Comparison of ENCODE assay signal across 10 cellular contexts in the genomic region with DNA sequence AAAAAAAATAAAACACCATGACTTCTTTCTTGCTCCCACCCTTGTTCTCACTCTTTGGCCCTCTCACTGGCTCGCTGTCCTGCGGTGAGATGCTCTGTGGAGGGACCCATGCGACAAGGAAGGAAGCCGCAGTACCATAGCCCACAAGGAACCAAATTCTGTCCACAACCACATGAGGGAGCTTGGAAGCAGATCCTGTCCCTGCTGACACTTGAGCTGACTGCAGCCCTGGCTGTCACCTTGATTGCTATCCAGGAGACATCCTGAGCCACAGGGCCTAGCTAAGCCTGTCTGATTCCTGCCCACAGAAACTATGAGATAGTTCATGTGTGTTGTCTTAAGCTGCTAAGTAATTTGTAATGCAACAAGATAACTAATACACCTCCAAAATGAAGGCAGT. TPM values are rescaled to one million over a fixed set of nuclear protein-coding genes. Genes with fewer than 3 reads are reported as not detected.
DNase-seq lines count a peak whose midpoint lies in the region; ATAC-seq and TF ChIP-seq lines count a peak whose summit lies in the region.
"Had no signal": no experiment of that assay in that cellular context is flagged by ENCODE, and none has a peak within 500 bp of the region (broad histone marks: within the 10 kb centered on the region; RNA-seq: fewer than 3 reads in every experiment).

No MANE protein-coding gene starts in this region.

- H3K4me3 ChIP-seq in H7 (ENCODE audit: insufficient read depth, low read depth, low read length), result no peak overlapping the region
- no peak overlapping the region for H3K4me3 ChIP-seq in heart right ventricle
- no peak overlapping the region for H3K4me3 ChIP-seq in thoracic aorta

- no peaks in the 10 kb centered on the region for H3K36me3 Mint-ChIP-seq in activated naive CD8-positive, alpha-beta T cell treated with anti-CD3 and anti-CD28 coated beads, Interleukin-2, amount 50 U/mL, for 24 hours (ENCODE audit: low read depth)

- no peaks in the 10 kb centered on the region for H3K36me3 ChIP-seq in H7 (replicated peaks; ENCODE audit: control insufficient read depth, insufficient read depth, low read length)
- H3K36me3 ChIP-seq in heart right ventricle, result no peaks in the 10 kb centered on the region
- H3K36me3 ChIP-seq in thoracic aorta, result no peaks in the 10 kb centered on the region

- H3K4me3 Mint-ChIP-seq in activated naive CD8-positive, alpha-beta T cell treated with anti-CD3 and anti-CD28 coated beads, Interleukin-2, amount 50 U/mL, for 24 hours, result no peak overlapping the region
- H3K4me3 Mint-ChIP-seq: stimulated activated naive CD8-positive, alpha-beta T cell treated with anti-CD3 and anti-CD28 coated beads, Interleukin-15, Interleukin-2, amounts not matched to agents 100 ng/mL and 50 ng/mL, for 24 hours had no signal

- in situ Hi-C loops in SK-MEL-5 (cut with HindIII; ENCODE audit: low pct_unique_long_range_greater_than_20kb, low sequenced_read_pairs), result no loop called here

- no peaks in the 10 kb centered on the region for H3K9me3 Mint-ChIP-seq in activated naive CD8-positive, alpha-beta T cell treated with anti-CD3 and anti-CD28 coated beads, Interleukin-2, amount 50 U/mL, for 24 hours
- H3K9me3 Mint-ChIP-seq: stimulated activated naive CD8-positive, alpha-beta T cell treated with anti-CD3 and anti-CD28 coated beads, Interleukin-15, Interleukin-2, amounts not matched to agents 100 ng/mL and 50 ng/mL, for 24 hours had no signal

- H3K27me3 ChIP-seq in H7 (ENCODE audit: control insufficient read depth, insufficient read depth, low read length), result peaks cover 8% of the 10 kb centered on the region
- peaks cover 0 to 6% (median 0%) of the 10 kb centered on the region in 7 donors for H3K27me3 ChIP-seq in heart right ventricle
- H3K27me3 ChIP-seq in thoracic aorta (replicated peaks; ENCODE audit: insufficient read depth), result no peaks in the 10 kb centered on the region

- peaks cover 14 to 30% (median 26%) of the 10 kb centered on the region in 9 donors for H3K4me1 ChIP-seq in heart right ventricle
- H3K4me1 ChIP-seq in thoracic aorta (ENCODE audit: control insufficient read depth in 1 of 2, low read depth in 2 of 2), result peaks cover 14 to 21% of the 10 kb centered on the region in 2 donors

- intact Hi-C loops in heart right ventricle (cut with DNase I), result loop anchor here (1.0 to 5.0 kb wide), 8 partner anchors 44 to 99 kb away; partner anchors contain the start of gene MT1X (in 1 of the 10)

- H3K4me1 Mint-ChIP-seq in activated naive CD8-positive, alpha-beta T cell treated with anti-CD3 and anti-CD28 coated beads, Interleukin-2, amount 50 U/mL, for 24 hours, result peaks cover 22% of the 10 kb centered on the region

- no peak overlapping the region for H3K27ac Mint-ChIP-seq in activated naive CD8-positive, alpha-beta T cell treated with anti-CD3 and anti-CD28 coated beads, Interleukin-2, amount 50 U/mL, for 24 hours
- H3K27ac Mint-ChIP-seq: stimulated activated naive CD8-positive, alpha-beta T cell treated with anti-CD3 and anti-CD28 coated beads, Interleukin-15, Interleukin-2, amounts not matched to agents 100 ng/mL and 50 ng/mL, for 24 hours had no signal

- H3K9me3 ChIP-seq in heart right ventricle (no peaks in the 10 kb centered on the region), thoracic aorta (no peaks in the 10 kb centered on the region)

- DNase-seq in COLO668 (lab: John Stamatoyannopoulos, UW; ENCODE audit: unreplicated experiment) (peak; percentile 17), H7 (peak; percentile 62), SK-MEL-5 (ENCODE audit: low read depth, low spot score) (peak; percentile 53), heart right ventricle (peak; percentile 37 to 65), thoracic aorta (ENCODE audit: low spot score) (no peak), SKM-1 (lab: John Stamatoyannopoulos, UW; ENCODE audit: unreplicated experiment) (no peak)
- DNase-seq in activated naive CD8-positive, alpha-beta T cell treated with anti-CD3 and anti-CD28 coated beads, Interleukin-2, amount 50 U/mL, for 24 hours, result no peak

- TF ChIP-seq CTCF in heart right ventricle (IDR thresholded peaks at IDR 0.05) (peak; percentile 36 to 75 (median 57)), thoracic aorta (IDR thresholded peaks at IDR 0.05) (peak; percentile 46)

- WGBS in heart right ventricle, 2 donors, result 32 to 38% methylated on average over 4 of the region's 4 CpGs

- H3K27ac ChIP-seq in heart right ventricle (peak overlapping the region in 2 of 10 donors; percentile 3 to 42), thoracic aorta (no peak overlapping the region)
- H3K27ac ChIP-seq: KMS-11 had no signal

- ATAC-seq in heart right ventricle, result peak in 4 of 8 donors; percentile 10 to 32 (median 15)
- ATAC-seq in thoracic aorta (ENCODE audit: insufficient number of reproducible peaks, low FRiP score, low read depth), result no peak
- ATAC-seq in HG02973 (IDR thresholded peaks at IDR 0.05; ENCODE audit: unreplicated experiment), result no peak
- no peak for ATAC-seq in activated naive CD8-positive, alpha-beta T cell treated with anti-CD3 and anti-CD28 coated beads, Interleukin-2, amount 50 U/mL, for 24 hours

- H3K27me3 Mint-ChIP-seq in activated naive CD8-positive, alpha-beta T cell treated with anti-CD3 and anti-CD28 coated beads, Interleukin-2, amount 50 U/mL, for 24 hours, result peaks cover 6% of the 10 kb centered on the region

RNA-seq across cellular contexts. Expression of gene MT2A, which starts 4.8 kb away (rescaled TPM):
- 31.9 and 36.9 TPM in 2 replicates for total RNA-seq in H7 (2014; rRNA removed; shearing (Covaris generic))
- 8.8 and 15.0 TPM in 2 replicates for total RNA-seq in SK-MEL-5 (2014; rRNA removed; shearing (Covaris generic))
- polyA plus RNA-seq in SK-MEL-5 (2015; cell fraction: cytosol; rRNA removed), result 14.6 and 29.9 TPM in 2 replicates
- polyA plus RNA-seq in SK-MEL-5 (2015; cell fraction: nucleus; rRNA removed), result 3.3 and 7.3 TPM in 2 replicates
- 100 to 1,000 TPM in 6 of 10 donors, 10 to 100 TPM in 4; 88.8 to 354 (median 109) TPM for total RNA-seq in heart right ventricle
- 100 to 1,000 TPM; 195 to 231 TPM for polyA plus RNA-seq in heart right ventricle
- 100 to 1,000 TPM; 107 to 185 TPM for total RNA-seq in thoracic aorta

RNA-seq across cellular contexts. Expression of gene MT3, which starts 14.3 kb away (rescaled TPM):
- total RNA-seq in H7 (2014; rRNA removed; shearing (Covaris generic)), result 0.31 TPM in 1 of 2 replicates, not detected in the other
- not detected in 2 replicates for total RNA-seq in SK-MEL-5 (2014; rRNA removed; shearing (Covaris generic))
- not detected in 2 replicates for polyA plus RNA-seq in SK-MEL-5 (2015; cell fraction: cytosol; rRNA removed)
- not detected in 2 replicates for polyA plus RNA-seq in SK-MEL-5 (2015; cell fraction: nucleus; rRNA removed)
- 10 to 100 TPM in 1 of 10 donors, 1 to 10 TPM in 9; 1.9 to 11.6 (median 4.1) TPM for total RNA-seq in heart right ventricle
- polyA plus RNA-seq in heart right ventricle, result 10 to 100 TPM in 1 of 2 donors, 1 to 10 TPM in 1; 4.4 to 29.8 TPM
- not detected for total RNA-seq in thoracic aorta

RNA-seq across cellular contexts. Expression of gene MT1E, which starts 22.0 kb away (rescaled TPM):
- total RNA-seq in H7 (2014; rRNA removed; shearing (Covaris generic)), result 22.3 and 35.8 TPM in 2 replicates
- total RNA-seq in SK-MEL-5 (2014; rRNA removed; shearing (Covaris generic)), result not detected in 2 replicates
- polyA plus RNA-seq in SK-MEL-5 (2015; cell fraction: cytosol; rRNA removed), result not detected in 2 replicates
- polyA plus RNA-seq in SK-MEL-5 (2015; cell fraction: nucleus; rRNA removed), result not detected in 2 replicates
- total RNA-seq in heart right ventricle (100 to 1,000 TPM in 5 of 10 donors, 10 to 100 TPM in 5; 83.3 to 164 (median 97.0) TPM), thoracic aorta (100 to 1,000 TPM; 106 to 214 TPM)
- polyA plus RNA-seq in heart right ventricle, result 100 to 1,000 TPM in 1 of 2 donors, 10 to 100 TPM in 1; 31.9 to 268 TPM

RNA-seq across cellular contexts. Expression of gene MT1M, which starts 28.9 kb away (rescaled TPM):
- 0.80 and 0.81 TPM in 2 replicates for total RNA-seq in H7 (2014; rRNA removed; shearing (Covaris generic))
- total RNA-seq in SK-MEL-5 (2014; rRNA removed; shearing (Covaris generic)), result not detected in 2 replicates
- polyA plus RNA-seq in SK-MEL-5 (2015; cell fraction: cytosol; rRNA removed), result not detected in 2 replicates
- polyA plus RNA-seq in SK-MEL-5 (2015; cell fraction: nucleus; rRNA removed), result not detected in 2 replicates
- 10 to 100 TPM in 1 of 10 donors, 1 to 10 TPM in 5, under 1 TPM in 4; 0.75 to 24.3 (median 1.7) TPM for total RNA-seq in heart right ventricle
- polyA plus RNA-seq in heart right ventricle, result 10 to 100 TPM; 11.9 to 25.4 TPM
- total RNA-seq in thoracic aorta, result 10 to 100 TPM; 23.2 to 53.6 TPM

RNA-seq across cellular contexts. Expression of gene MT1A, which starts 34.9 kb away (rescaled TPM):
- 1.1 TPM in 1 of 2 replicates, not detected in the other for total RNA-seq in H7 (2014; rRNA removed; shearing (Covaris generic))
- not detected in 2 replicates for total RNA-seq in SK-MEL-5 (2014; rRNA removed; shearing (Covaris generic))
- not detected in 2 replicates for polyA plus RNA-seq in SK-MEL-5 (2015; cell fraction: cytosol; rRNA removed)
- not detected in 2 replicates for polyA plus RNA-seq in SK-MEL-5 (2015; cell fraction: nucleus; rRNA removed)
- total RNA-seq in heart right ventricle, result 10 to 100 TPM in 1 of 10 donors, 1 to 10 TPM in 5, under 1 TPM in 2, not detected in 2; 0.71 to 67.7 (median 2.6) TPM
- polyA plus RNA-seq in heart right ventricle, result 100 to 1,000 TPM in 1 of 2 donors, 10 to 100 TPM in 1; 11.1 to 102 TPM
- 100 to 1,000 TPM in 1 of 2 donors, 1 to 10 TPM in 1; 6.5 to 168 TPM for total RNA-seq in thoracic aorta

Comparison
In these comparisons a context has a peak if more than half of its experiments do, and no peak if none do; other contexts are left out.
1. DNase-seq: peak in COLO668 (single experiment), H7 (single experiment), SK-MEL-5 (single experiment) and heart right ventricle (2 of 2); none in thoracic aorta (single experiment), SKM-1 (single experiment) and activated naive CD8-positive, alpha-beta T cell treated with anti-CD3 and anti-CD28 coated beads, Interleukin-2, amount 50 U/mL, for 24 hours (single experiment).
2. RNA of gene MT1E, which starts 22.0 kb away (total RNA-seq): 106 to 214 TPM in thoracic aorta, 83.3 to 164 TPM in heart right ventricle and 22.3 to 35.8 TPM in H7; not detected in SK-MEL-5; every median in the first group is over 10 times any median in the second.